ENCODE assay signal across 11 cellular contexts in genomic region chr2:173307287-173307686, GRCh38. TPM values are rescaled to one million over a fixed set of nuclear protein-coding genes. Genes with fewer than 3 reads are reported as not detected.
A peak's percentile ranks its signal among the peaks of the same experiment; 100 is the strongest.
DNase-seq lines count a peak whose midpoint lies in the region; ATAC-seq and TF ChIP-seq lines count a peak whose summit lies in the region.
"Had no signal": no experiment of that assay in that cellular context is flagged by ENCODE, and none has a peak within 500 bp of the region (broad histone marks: within the 10 kb centered on the region; RNA-seq: fewer than 3 reads in every experiment).

No MANE protein-coding gene starts in this region.

- in situ Hi-C loops in HAP-1 (cut with MboI; ENCODE audit: low sequenced_read_pairs): no loop called here

- H3K9me3 Mint-ChIP-seq in neural crest cell: peaks cover 9% of the 10 kb centered on the region
- H3K9me3 Mint-ChIP-seq: activated naive CD4-positive, alpha-beta T cell treated with anti-CD3 and anti-CD28 coated beads for 36 hours had no signal

- H3K27me3 ChIP-seq in HAP-1 (ENCODE audit: low read depth) (no peaks in the 10 kb centered on the region), adrenal gland (no peaks in the 10 kb centered on the region)

- H3K36me3 Mint-ChIP-seq in neural crest cell (ENCODE audit: low read depth): no peaks in the 10 kb centered on the region

- DNase-seq in HAP-1 (ENCODE audit: low spot score in 2 of 2) (peak; percentile 6 to 20), NCI-H526 (lab: John Stamatoyannopoulos, UW) (peak; percentile 68), neural crest cell (ENCODE audit: low read depth, low spot score) (no peak), middle frontal gyrus (ENCODE audit: extremely low spot score, low spot score) (no peak), NCI-H1694 (lab: John Stamatoyannopoulos, UW) (no peak), adrenal gland (no peak)
- DNase-seq: activated naive CD4-positive, alpha-beta T cell treated with anti-CD3 and anti-CD28 coated beads for 36 hours; stimulated activated CD4-positive, alpha-beta T cell treated with anti-CD3 and anti-CD28 coated beads, Interleukin-2, amount 100 ng/mL, for 24 hours; substantia nigra had no signal

- H3K9me3 ChIP-seq in HAP-1 (peaks cover 3% of the 10 kb centered on the region; the same call in 1 of the 2 replicates), adrenal gland (replicated peaks in 1 of 3) (no peaks in the 10 kb centered on the region)

- no peaks in the 10 kb centered on the region for H3K27me3 Mint-ChIP-seq in neural crest cell (ENCODE audit: low read depth)

- H3K36me3 ChIP-seq in HAP-1 (replicated peaks) (no peaks in the 10 kb centered on the region), adrenal gland (replicated peaks in 1 of 2) (no peaks in the 10 kb centered on the region)

- H3K4me1 Mint-ChIP-seq in neural crest cell: peaks cover 22% of the 10 kb centered on the region

- ATAC-seq in GM18861 (IDR thresholded peaks at IDR 0.05; ENCODE audit: unreplicated experiment) (peak; percentile 84), GM19455 (IDR thresholded peaks at IDR 0.05; ENCODE audit: unreplicated experiment) (no peak)

- H3K27ac Mint-ChIP-seq in neural crest cell (ENCODE audit: unreplicated experiment): no peak overlapping the region
- H3K27ac Mint-ChIP-seq: activated naive CD4-positive, alpha-beta T cell treated with anti-CD3 and anti-CD28 coated beads for 36 hours had no signal

- peak overlapping the region; percentile 12 for H3K4me3 Mint-ChIP-seq in neural crest cell
- H3K4me3 Mint-ChIP-seq: activated naive CD4-positive, alpha-beta T cell treated with anti-CD3 and anti-CD28 coated beads for 36 hours had no signal

- H3K4me1 ChIP-seq in HAP-1 (peaks cover 12% of the 10 kb centered on the region), adrenal gland (replicated peaks in 1 of 2) (no peaks in the 10 kb centered on the region)

- 40 to 53% (median 45%) methylated on average over 4 of the region's 4 CpGs for WGBS in adrenal gland, 4 donors

- no peak for TF ChIP-seq POLR2A in adrenal gland (IDR thresholded peaks at IDR 0.05)

- H3K4me3 ChIP-seq in HAP-1: no peak overlapping the region
- no peak overlapping the region for H3K4me3 ChIP-seq in adrenal gland

- intact Hi-C loops in adrenal gland (cut with DNase I): no loop called here

- no peak overlapping the region for H3K27ac ChIP-seq in adrenal gland

- TF ChIP-seq CTCF in neural crest cell (conservative IDR thresholded peaks at IDR 0.05): no peak
- no peak for TF ChIP-seq CTCF in adrenal gland (IDR thresholded peaks at IDR 0.05)

RNA-seq across cellular contexts. Expression of gene CDCA7, which starts 47.4 kb away (rescaled TPM):
- total RNA-seq in neural crest cell (82.5 and 88.8 TPM in 2 replicates), adrenal gland (under 1 TPM in 7 of 8 donors, not detected in 1; 0.14 to 0.97 (median 0.61) TPM)
- polyA plus RNA-seq in adrenal gland: 1 to 10 TPM in 1 of 3 donors, under 1 TPM in 2; 0.27 to 1.3 (median 0.40) TPM

Comparison
In these comparisons a context has a peak if more than half of its experiments do, and no peak if none do; other contexts are left out.
1. DNase-seq: peak in HAP-1 (2 of 2) and NCI-H526 (2 of 2); none in neural crest cell (single experiment), middle frontal gyrus (single experiment), NCI-H1694 (single experiment) and adrenal gland (0 of 7).
2. RNA of gene CDCA7, which starts 47.4 kb away (total RNA-seq): 82.5 to 88.8 TPM in neural crest cell; 0.14 to 0.97 TPM in adrenal gland; every median in the first group is over 10 times any median in the second.